8 cellular contexts compared by ENCODE assay signal in the genomic region with DNA sequence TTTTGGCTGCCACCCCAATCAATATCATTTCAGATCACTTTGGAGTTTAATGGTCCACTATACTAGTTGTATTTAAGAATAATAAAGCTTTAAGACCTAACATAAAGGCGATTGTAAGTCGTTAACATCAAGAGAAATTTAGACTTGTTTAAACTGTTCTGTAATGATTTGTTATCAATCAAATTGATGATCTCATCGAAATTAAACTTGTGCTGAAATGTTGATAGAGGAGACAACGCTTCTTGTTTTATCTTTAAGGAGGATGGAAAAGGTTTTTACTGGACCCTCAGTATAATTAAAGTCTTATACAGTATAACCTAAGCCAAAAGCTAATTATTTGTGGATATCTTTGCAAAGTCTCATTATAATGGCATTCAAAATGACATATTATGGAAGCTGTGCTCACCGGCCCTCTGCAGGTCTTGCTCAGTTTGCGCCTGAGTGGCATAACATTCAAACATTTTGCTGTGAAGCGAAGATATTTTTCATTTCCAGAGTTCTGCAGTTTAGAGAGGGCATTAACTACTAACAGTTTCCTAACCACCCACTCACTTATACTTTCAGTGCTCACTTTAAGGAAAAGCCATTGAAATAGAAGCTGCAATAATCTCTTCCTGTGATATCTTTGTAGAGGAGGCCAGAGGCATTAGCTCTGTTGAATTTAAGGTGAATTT. TPM values are rescaled to one million over a fixed set of nuclear protein-coding genes. Genes with fewer than 3 reads are reported as not detected.
A peak's percentile ranks its signal among the peaks of the same experiment; 100 is the strongest.
DNase-seq lines count a peak whose midpoint lies in the region; ATAC-seq and TF ChIP-seq lines count a peak whose summit lies in the region.

No MANE protein-coding gene starts in this region.

- no peaks in the 10 kb centered on the region for H3K9me3 Mint-ChIP-seq in naive thymus-derived CD8-positive, alpha-beta T cell

- H3K27me3 ChIP-seq in right atrium auricular region (no peaks in the 10 kb centered on the region), mammary epithelial cell (ENCODE audit: insufficient read depth, low read length) (no peaks in the 10 kb centered on the region), colonic mucosa (no peaks in the 10 kb centered on the region)

- peaks cover 29% of the 10 kb centered on the region for H4K20me1 ChIP-seq in OCI-LY7 (ENCODE audit: insufficient read depth, low read length)
- H4K20me1 ChIP-seq in mammary epithelial cell (ENCODE audit: insufficient read depth, low read length), result no peaks in the 10 kb centered on the region

- H3K79me2 ChIP-seq in OCI-LY7 (ENCODE audit: insufficient read depth, low read depth, low read length), result peaks cover 79% of the 10 kb centered on the region
- H3K79me2 ChIP-seq in mammary epithelial cell (ENCODE audit: insufficient read depth, low read length), result peaks cover 38% of the 10 kb centered on the region

- H3K36me3 ChIP-seq in right atrium auricular region (no peaks in the 10 kb centered on the region), OCI-LY7 (ENCODE audit: insufficient read depth, low read length) (peaks cover 5% of the 10 kb centered on the region; the same call in 1 of the 2 replicates), mammary epithelial cell (ENCODE audit: insufficient read depth, low read length) (no peaks in the 10 kb centered on the region), colonic mucosa (no peaks in the 10 kb centered on the region)

- dilution Hi-C loops in mammary epithelial cell (cut with HindIII; ENCODE audit: low sequenced_read_pairs), result no loop called here

- TSS peak; percentile 84 for BruUV-seq in OCI-LY7 (replicated peaks; lab: Mats Ljungman, UMichigan)
- BruUV-seq in mammary epithelial cell (replicated peaks; lab: Mats Ljungman, UMichigan), result TSS peak; percentile 44

- no peaks in the 10 kb centered on the region for H3K9me2 ChIP-seq in OCI-LY7 (ENCODE audit: insufficient read depth, low read length)

- 9% methylated on average over 7 of the region's 7 CpGs for WGBS in mammary epithelial cell (ENCODE audit: low coverage, missing lambda C conversion rate)

- peak overlapping the region; percentile 82 to 94 (median 88) for H3K4me3 Mint-ChIP-seq in naive thymus-derived CD8-positive, alpha-beta T cell

- H2AFZ ChIP-seq in OCI-LY7 (ENCODE audit: low read length) (no peak overlapping the region), mammary epithelial cell (ENCODE audit: low read depth, low read length) (no peak overlapping the region)

- peaks cover 0 to 4% (median 0%) of the 10 kb centered on the region in 3 donors for H3K36me3 Mint-ChIP-seq in naive thymus-derived CD8-positive, alpha-beta T cell

- H3K4me1 ChIP-seq in right atrium auricular region (peaks cover 0 to 40% of the 10 kb centered on the region in 2 donors), OCI-LY7 (ENCODE audit: insufficient read depth, low read length, poor library complexity, severe bottlenecking) (peaks cover 74% of the 10 kb centered on the region), mammary epithelial cell (ENCODE audit: insufficient read depth, low read length) (peaks cover 25% of the 10 kb centered on the region), colonic mucosa (peaks cover 10% of the 10 kb centered on the region)

- H3K4me2 ChIP-seq in OCI-LY7 (ENCODE audit: low read length) (peak overlapping the region; percentile 83), mammary epithelial cell (ENCODE audit: insufficient read depth, low read depth, low read length) (peak overlapping the region; percentile 99)

- no peaks in the 10 kb centered on the region for H3K27me3 Mint-ChIP-seq in naive thymus-derived CD8-positive, alpha-beta T cell

- peaks cover 34 to 81% (median 74%) of the 10 kb centered on the region in 4 donors for H3K4me1 Mint-ChIP-seq in naive thymus-derived CD8-positive, alpha-beta T cell

- DNase-seq in right atrium auricular region (ENCODE audit: low spot score) (no peak), Right ventricle myocardium inferior (ENCODE audit: missing footprints) (no peak), OCI-LY7 (ENCODE audit: low spot score) (peak; percentile 69), mammary epithelial cell (no peak), colonic mucosa (no peak), left lobe of liver (ENCODE audit: low spot score) (no peak)
- DNase-seq in naive thymus-derived CD8-positive, alpha-beta T cell, result peak in 3 of 10 donors; percentile 22 to 37 (median 36)

- H3K27ac Mint-ChIP-seq in naive thymus-derived CD8-positive, alpha-beta T cell, result peak overlapping the region; percentile 82 to 98 (median 94)

- POLR2A ChIA-PET in OCI-LY7 (lab: Charles Lee), result interaction anchor here (0.6 to 13.1 kb wide), 19 partner anchors 9 to 440 kb away, joined by 3 to 324 read pairs (median 4); no protein-coding TSS in a partner anchor
- POLR2A ChIA-PET in naive thymus-derived CD8-positive, alpha-beta T cell (lab: Charles Lee), result interaction anchor here (0.6 to 9.8 kb wide), 24 partner anchors 9 to 572 kb away, joined by 3 to 277 read pairs (median 18); a partner anchor contains a TSS

- peak overlapping the region; percentile 80 for H3K9ac ChIP-seq in mammary epithelial cell (ENCODE audit: insufficient read depth, low read length)
- peak overlapping the region in 1 of 2 donors; percentile 84 for H3K9ac ChIP-seq in colonic mucosa (ENCODE audit: low read depth in 2 of 2, low read length in 2 of 2)

- TF ChIP-seq CTCF in right atrium auricular region (IDR thresholded peaks at IDR 0.05) (peak in 1 of 2 donors; percentile 31), OCI-LY7 (conservative IDR thresholded peaks at IDR 0.05; ENCODE audit: low read length) (peak; percentile 67), mammary epithelial cell (conservative IDR thresholded peaks at IDR 0.05 in 1 of 2, IDR thresholded peaks at IDR 0.05 in 1 of 2; ENCODE audit: extremely low read depth in 1 of 2, insufficient read depth in 1 of 2, low read depth in 1 of 2, low read length in 2 of 2) (peak; percentile 38 to 40), colonic mucosa (IDR thresholded peaks at IDR 0.05) (no peak)

- H3K9me3 ChIP-seq in right atrium auricular region, result no peaks in the 10 kb centered on the region
- no peaks in the 10 kb centered on the region for H3K9me3 ChIP-seq in OCI-LY7 (ENCODE audit: low read length)
- no peaks in the 10 kb centered on the region for H3K9me3 ChIP-seq in mammary epithelial cell (replicated peaks; ENCODE audit: insufficient read depth, low read length)
- no peaks in the 10 kb centered on the region for H3K9me3 ChIP-seq in colonic mucosa

- peak overlapping the region; percentile 58 to 87 for H3K4me3 ChIP-seq in right atrium auricular region
- peak overlapping the region; percentile 91 for H3K4me3 ChIP-seq in OCI-LY7 (ENCODE audit: low read depth, low read length, poor library complexity, severe bottlenecking)
- H3K4me3 ChIP-seq in mammary epithelial cell (replicated peaks in 1 of 3; ENCODE audit: insufficient read depth in 1 of 3, low read depth in 2 of 3, low read length in 3 of 3), result peak overlapping the region; percentile 55 to 84 (median 78)
- no peak overlapping the region for H3K4me3 ChIP-seq in colonic mucosa

- intact Hi-C loops in Right ventricle myocardium inferior (cut with DNase I), result loop anchor here (1.0 to 5.0 kb wide), 3 partner anchors 96 to 203 kb away; a partner anchor contains a TSS
- intact Hi-C loops in OCI-LY7 (cut with micrococcal nuclease; ENCODE audit: unreplicated experiment), result loop anchor here (5.0 kb wide), 2 partner anchors 262 to 377 kb away; no protein-coding TSS in a partner anchor
- intact Hi-C loops in mammary epithelial cell (cut with micrococcal nuclease), result loop anchor here (1.0 kb wide), 1 partner anchor 95 kb away; no protein-coding TSS in a partner anchor
- intact Hi-C loops in colonic mucosa (cut with DNase I), result loop anchor here (10.0 kb wide), 1 partner anchor 70 kb away; no protein-coding TSS in a partner anchor

- no peak for ATAC-seq in Right ventricle myocardium inferior
- ATAC-seq in naive thymus-derived CD8-positive, alpha-beta T cell, result no peak
- ATAC-seq in GM21619 (IDR thresholded peaks at IDR 0.05; ENCODE audit: unreplicated experiment), result no peak
- no peak for ATAC-seq in left lobe of liver

- in situ Hi-C loops in mammary epithelial cell (cut with MboI; ENCODE audit: low sequenced_read_pairs in 2 of 2), result loop anchor here in 1 of 2 donors (10.0 kb wide), 1 partner anchor 100 kb away; no protein-coding TSS in a partner anchor

- peak overlapping the region; percentile 95 to 100 for H3K27ac ChIP-seq in right atrium auricular region
- peak overlapping the region; percentile 95 for H3K27ac ChIP-seq in OCI-LY7 (ENCODE audit: low read depth, low read length, poor library complexity, severe bottlenecking)
- peak overlapping the region; percentile 82 for H3K27ac ChIP-seq in mammary epithelial cell (ENCODE audit: insufficient read depth, low read depth, low read length)
- no peak overlapping the region for H3K27ac ChIP-seq in colonic mucosa

- CTCF ChIA-PET in OCI-LY7 (lab: Charles Lee; ENCODE audit: unreplicated experiment), result interaction anchor here (2.1 kb wide), 1 partner anchor 96 kb away, joined by 8 read pairs; no protein-coding TSS in a partner anchor
- CTCF ChIA-PET in mammary epithelial cell (lab: Charles Lee; ENCODE audit: low non-redundant PET), result interaction anchor here (0.6 kb wide), 2 partner anchors 20 to 92 kb away, joined by 3 read pairs; no protein-coding TSS in a partner anchor

RNA-seq across cellular contexts. Expression of a gene that starts 1.4 kb away (rescaled TPM):
- total RNA-seq in right atrium auricular region (10 to 100 TPM; 15.8 to 22.2 TPM), Right ventricle myocardium inferior (13.6 TPM), OCI-LY7 (2022) (53.2 and 54.5 TPM in 2 replicates), mammary epithelial cell (10 to 100 TPM; 16.0 to 24.2 TPM), colonic mucosa (10 to 100 TPM; 11.2 to 20.7 TPM), left lobe of liver (13.8 TPM)
- total RNA-seq in OCI-LY7 (2014; rRNA removed; shearing (Covaris generic)), result 10.7 and 11.5 TPM in 2 replicates
- 13.3 TPM for polyA plus RNA-seq in mammary epithelial cell
- polyA minus RNA-seq in mammary epithelial cell, result 17.2 TPM
- 10 to 100 TPM; 33.0 to 34.5 TPM for total RNA-seq in naive thymus-derived CD8-positive, alpha-beta T cell
- 1 to 10 TPM; 5.5 to 9.2 (median 6.1) TPM for polyA plus RNA-seq in naive thymus-derived CD8-positive, alpha-beta T cell
